ENCODE assay signal across 1 cellular context in the genomic region with DNA sequence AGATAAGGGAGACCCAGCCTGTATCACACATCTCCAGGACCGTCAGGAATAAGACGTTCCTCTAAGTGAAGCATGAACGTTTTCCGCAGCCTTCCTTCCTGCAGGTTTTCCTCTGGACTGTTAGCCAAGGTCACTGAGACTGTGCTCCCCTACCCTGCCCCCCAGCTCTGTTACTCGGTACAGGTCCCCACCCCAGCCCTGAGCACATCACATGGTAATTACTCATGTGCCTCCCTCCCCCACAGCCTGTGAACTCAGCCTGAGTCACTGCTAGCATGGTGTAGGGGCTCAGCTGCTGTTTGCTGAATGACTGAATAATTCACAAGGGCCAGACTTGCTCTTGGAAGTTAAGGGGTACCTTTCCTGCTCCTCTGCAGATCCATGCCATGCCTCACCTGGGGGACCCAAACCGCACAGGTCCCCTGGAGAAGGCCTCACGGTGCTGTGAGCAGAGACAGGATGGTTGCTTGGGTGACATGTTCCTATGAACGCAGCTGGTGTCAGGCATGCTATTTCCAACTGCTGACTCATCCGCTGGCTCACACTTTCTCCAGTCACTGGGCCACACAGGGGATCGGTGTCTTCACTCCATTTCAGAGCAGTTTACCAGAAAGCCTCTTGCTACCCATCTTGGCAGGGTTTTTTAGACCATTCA.
TF ChIP-seq lines count a peak whose summit lies in the region.

No MANE protein-coding gene starts in this region.

TF ChIP-seq in HEK293, 187 proteins besides CTCF, POLR2A, EP300 and RAD21 (continued from another document):
- TF ChIP-seq ZNF335 (tag by site-specific recombination; conservative IDR thresholded peaks at IDR 0.05) (peak; percentile 22; the same call in 1 of the 2 replicates), ZNF391 (tag by site-specific recombination; IDR thresholded peaks at IDR 0.05; ENCODE audit: borderline replicate concordance, low read depth) (no peak), GLIS2 (tag by site-specific recombination; IDR thresholded peaks at IDR 0.05) (peak; percentile 42; the same call in 1 of the 2 replicates), REST (tag by site-specific recombination; IDR thresholded peaks at IDR 0.05) (no peak), ZBTB49 (tag by site-specific recombination; IDR thresholded peaks at IDR 0.05; ENCODE audit: low read depth) (no peak), MEIS1 (CRISPR knock-in tag; IDR thresholded peaks at IDR 0.05; ENCODE audit: borderline replicate concordance) (no peak), ZNF843 (tag by site-specific recombination; IDR thresholded peaks at IDR 0.05) (peak; percentile 52; the same call in 1 of the 2 replicates), ZNF239 (tag by site-specific recombination; IDR thresholded peaks at IDR 0.05) (no peak), ZNF324 (tag by site-specific recombination; IDR thresholded peaks at IDR 0.05) (no peak), ZNF791 (tag by site-specific recombination; IDR thresholded peaks at IDR 0.05) (no peak), ZNF670 (tag by site-specific recombination; IDR thresholded peaks at IDR 0.05; ENCODE audit: low read depth) (no peak), ZNF274 (IDR thresholded peaks at IDR 0.05; ENCODE audit: low read length) (no peak), ZNF274 (tag by site-specific recombination; IDR thresholded peaks at IDR 0.05; ENCODE audit: borderline replicate concordance) (no peak)
- TF ChIP-seq, protein P1, sequence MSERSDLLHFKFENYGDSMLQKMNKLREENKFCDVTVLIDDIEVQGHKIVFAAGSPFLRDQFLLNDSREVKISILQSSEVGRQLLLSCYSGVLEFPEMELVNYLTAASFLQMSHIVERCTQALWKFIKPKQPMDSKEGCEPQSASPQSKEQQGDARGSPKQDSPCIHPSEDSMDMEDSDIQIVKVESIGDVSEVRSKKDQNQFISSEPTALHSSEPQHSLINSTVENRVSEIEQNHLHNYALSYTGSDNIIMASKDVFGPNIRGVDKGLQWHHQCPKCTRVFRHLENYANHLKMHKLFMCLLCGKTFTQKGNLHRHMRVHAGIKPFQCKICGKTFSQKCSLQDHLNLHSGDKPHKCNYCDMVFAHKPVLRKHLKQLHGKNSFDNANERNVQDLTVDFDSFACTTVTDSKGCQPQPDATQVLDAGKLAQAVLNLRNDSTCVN (tag by site-specific recombination; optimal IDR thresholded peaks at IDR 0.05) = no peak
